In genomic region chr15:52360229-52361203, GRCh38 we compare ENCODE assay signal across 21 cellular contexts.
DNase-seq lines count a peak whose midpoint lies in the region; ATAC-seq and TF ChIP-seq lines count a peak whose summit lies in the region.
"Had no signal": no experiment of that assay in that cellular context is flagged by ENCODE, and none has a peak within 500 bp of the region (broad histone marks: within the 10 kb centered on the region; RNA-seq: fewer than 3 reads in every experiment).

No MANE protein-coding gene starts in this region.

- CTCF ChIA-PET in MCF 10A (lab: Yijun Ruan, JAX) = interaction anchor here (0.6 kb wide), 1 partner anchor 513 kb away, joined by 4 read pairs; no protein-coding TSS in a partner anchor
- CTCF ChIA-PET in activated CD4-positive, alpha-beta memory T cell treated with anti-CD3 and anti-CD28 coated beads for 36 hours (lab: Charles Lee) = no interaction called here

- H3K9me3 Mint-ChIP-seq in MCF 10A (ENCODE audit: unreplicated experiment) (no peaks in the 10 kb centered on the region), neural crest cell (no peaks in the 10 kb centered on the region)
- no peaks in the 10 kb centered on the region for H3K9me3 Mint-ChIP-seq in central memory CD8-positive, alpha-beta T cell
- H3K9me3 Mint-ChIP-seq in activated CD4-positive, alpha-beta memory T cell treated with anti-CD3 and anti-CD28 coated beads for 36 hours = no peaks in the 10 kb centered on the region
- H3K9me3 Mint-ChIP-seq: activated CD8-positive, alpha-beta T cell treated with anti-CD3 and anti-CD28 coated beads for 36 hours; activated naive CD4-positive, alpha-beta T cell treated with anti-CD3 and anti-CD28 coated beads, Interleukin-2, amount 50 U/mL, for 24 hours; nephron progenitor cell had no signal

- H3K4me1 Mint-ChIP-seq in MCF 10A (ENCODE audit: insufficient read depth, unreplicated experiment) (no peaks in the 10 kb centered on the region), neural crest cell (peaks cover 9% of the 10 kb centered on the region)
- peaks cover 10% of the 10 kb centered on the region for H3K4me1 Mint-ChIP-seq in central memory CD8-positive, alpha-beta T cell
- no peaks in the 10 kb centered on the region for H3K4me1 Mint-ChIP-seq in activated CD4-positive, alpha-beta memory T cell treated with anti-CD3 and anti-CD28 coated beads for 36 hours (ENCODE audit: low read depth)
- H3K4me1 Mint-ChIP-seq: activated naive CD4-positive, alpha-beta T cell treated with anti-CD3 and anti-CD28 coated beads, Interleukin-2, amount 50 U/mL, for 24 hours; nephron progenitor cell had no signal

- BruUV-seq in MCF 10A (replicated peaks; lab: Mats Ljungman, UMichigan) = no TSS peak

- TF ChIP-seq POLR2A in breast epithelium (IDR thresholded peaks at IDR 0.05) = no peak

- intact Hi-C loops in breast epithelium (cut with DNase I; ENCODE audit: low total_unique reads) = no loop called here
- intact Hi-C loops in MCF 10A (cut with micrococcal nuclease) = no loop called here
- intact Hi-C loops in activated CD4-positive, alpha-beta memory T cell treated with anti-CD3 and anti-CD28 coated beads for 36 hours (cut with micrococcal nuclease) = no loop called here

- no peaks in the 10 kb centered on the region for H3K4me1 ChIP-seq in breast epithelium
- H3K4me1 ChIP-seq: BLaER1, SJSA1, tibial artery had no signal

- no peaks in the 10 kb centered on the region for H3K36me3 ChIP-seq in breast epithelium

- peaks cover 29% of the 10 kb centered on the region for H3K36me3 Mint-ChIP-seq in MCF 10A (ENCODE audit: insufficient read depth, unreplicated experiment)
- peaks cover 29% of the 10 kb centered on the region for H3K36me3 Mint-ChIP-seq in central memory CD8-positive, alpha-beta T cell (ENCODE audit: insufficient read depth)
- peaks cover 19% of the 10 kb centered on the region for H3K36me3 Mint-ChIP-seq in neural crest cell (ENCODE audit: low read depth)
- peaks cover 16% of the 10 kb centered on the region for H3K36me3 Mint-ChIP-seq in activated CD4-positive, alpha-beta memory T cell treated with anti-CD3 and anti-CD28 coated beads for 36 hours

- ATAC-seq in central memory CD8-positive, alpha-beta T cell (replicated peaks; ENCODE audit: extremely low read depth, poor library complexity, severe bottlenecking) = no peak
- ATAC-seq in HG03108 (IDR thresholded peaks at IDR 0.05; ENCODE audit: unreplicated experiment) = no peak
- ATAC-seq in HG02884 (IDR thresholded peaks at IDR 0.05; ENCODE audit: unreplicated experiment) = no peak
- ATAC-seq: activated CD8-positive, alpha-beta T cell treated with anti-CD3 and anti-CD28 coated beads for 36 hours had no signal

- POLR2A ChIA-PET in MCF 10A (lab: Yijun Ruan, JAX) = interaction anchor here (0.5 to 1.1 kb wide), 3 partner anchors 9 to 108 kb away, joined by 3 read pairs; no protein-coding TSS in a partner anchor
- POLR2A ChIA-PET in activated CD4-positive, alpha-beta memory T cell treated with anti-CD3 and anti-CD28 coated beads for 36 hours (lab: Charles Lee) = no interaction called here

- H3K4me3 Mint-ChIP-seq in MCF 10A (ENCODE audit: unreplicated experiment) (no peak overlapping the region), neural crest cell (no peak overlapping the region)
- no peak overlapping the region for H3K4me3 Mint-ChIP-seq in central memory CD8-positive, alpha-beta T cell
- H3K4me3 Mint-ChIP-seq in activated CD4-positive, alpha-beta memory T cell treated with anti-CD3 and anti-CD28 coated beads for 36 hours = no peak overlapping the region
- H3K4me3 Mint-ChIP-seq: activated CD8-positive, alpha-beta T cell treated with anti-CD3 and anti-CD28 coated beads for 36 hours; activated naive CD4-positive, alpha-beta T cell treated with anti-CD3 and anti-CD28 coated beads, Interleukin-2, amount 50 U/mL, for 24 hours; nephron progenitor cell had no signal

- no peak overlapping the region for H3K4me3 ChIP-seq in breast epithelium
- H3K4me3 ChIP-seq: BLaER1, coronary artery, SJSA1, tibial artery had no signal

- H3K27me3 ChIP-seq in breast epithelium = no peaks in the 10 kb centered on the region
- H3K27me3 ChIP-seq: BLaER1, SJSA1, tibial artery had no signal

- in situ Hi-C loops in KBM-7 (cut with MboI; ENCODE audit: low pct_unique_long_range_greater_than_20kb, low sequenced_read_pairs) = no loop called here

- H3K27ac ChIP-seq in breast epithelium = peak overlapping the region; percentile 26 to 56
- H3K27ac ChIP-seq: BLaER1, SJSA1, tibial artery had no signal

- DNase-seq in breast epithelium (ENCODE audit: low spot score in 2 of 2) (no peak), MCF 10A (ENCODE audit: unreplicated experiment) (no peak), neural crest cell (ENCODE audit: low read depth, low spot score) (no peak), KBM-7 (no peak)
- DNase-seq in central memory CD8-positive, alpha-beta T cell (ENCODE audit: low spot score in 2 of 2) = no peak
- DNase-seq in activated CD4-positive, alpha-beta memory T cell treated with anti-CD3 and anti-CD28 coated beads for 36 hours = no peak
- DNase-seq: activated CD4-positive, CD25-positive, alpha-beta regulatory T cell; activated CD8-positive, alpha-beta T cell treated with anti-CD3 and anti-CD28 coated beads for 36 hours; activated T-cell treated with anti-CD3 and anti-CD28 coated beads, Interleukin-2, amount 50 U/mL, for 48 hours; MM.1S; NCI-H146; NCI-H82; nephron progenitor cell; stimulated activated CD4-positive, alpha-beta T cell treated with anti-CD3 and anti-CD28 coated beads, Interleukin-12 subunit alpha, Interleukin-12 subunit beta, amount 100 ng/mL, for 4 hours; tibial artery had no signal

- no peaks in the 10 kb centered on the region for H3K9me3 ChIP-seq in breast epithelium
- H3K9me3 ChIP-seq: BLaER1, SJSA1, tibial artery had no signal

- no peak for TF ChIP-seq CTCF in breast epithelium (IDR thresholded peaks at IDR 0.05)
- no peak for TF ChIP-seq CTCF in MCF 10A (IDR thresholded peaks at IDR 0.05; ENCODE audit: unreplicated experiment)
- TF ChIP-seq CTCF in neural crest cell (conservative IDR thresholded peaks at IDR 0.05) = no peak

- H3K27ac Mint-ChIP-seq in MCF 10A (ENCODE audit: low read depth, unreplicated experiment) (no peak overlapping the region), neural crest cell (ENCODE audit: unreplicated experiment) (peak overlapping the region; percentile 37)
- H3K27ac Mint-ChIP-seq in central memory CD8-positive, alpha-beta T cell (ENCODE audit: low read depth) = peak overlapping the region; percentile 54
- H3K27ac Mint-ChIP-seq in activated CD4-positive, alpha-beta memory T cell treated with anti-CD3 and anti-CD28 coated beads for 36 hours = no peak overlapping the region
- H3K27ac Mint-ChIP-seq: activated CD8-positive, alpha-beta T cell treated with anti-CD3 and anti-CD28 coated beads for 36 hours; activated naive CD4-positive, alpha-beta T cell treated with anti-CD3 and anti-CD28 coated beads, Interleukin-2, amount 50 U/mL, for 24 hours; nephron progenitor cell had no signal

- H3K27me3 Mint-ChIP-seq in MCF 10A (ENCODE audit: insufficient read depth, unreplicated experiment) (no peaks in the 10 kb centered on the region), neural crest cell (ENCODE audit: low read depth) (no peaks in the 10 kb centered on the region)
- no peaks in the 10 kb centered on the region for H3K27me3 Mint-ChIP-seq in central memory CD8-positive, alpha-beta T cell
- no peaks in the 10 kb centered on the region for H3K27me3 Mint-ChIP-seq in activated CD4-positive, alpha-beta memory T cell treated with anti-CD3 and anti-CD28 coated beads for 36 hours
- H3K27me3 Mint-ChIP-seq: activated CD8-positive, alpha-beta T cell treated with anti-CD3 and anti-CD28 coated beads for 36 hours; activated naive CD4-positive, alpha-beta T cell treated with anti-CD3 and anti-CD28 coated beads, Interleukin-2, amount 50 U/mL, for 24 hours had no signal

Comparison
In these comparisons a context has a peak if more than half of its experiments do, and no peak if none do; other contexts are left out.
1. H3K27ac Mint-ChIP-seq: peak in central memory CD8-positive, alpha-beta T cell (single experiment) and neural crest cell (single experiment); none in MCF 10A (single experiment) and activated CD4-positive, alpha-beta memory T cell treated with anti-CD3 and anti-CD28 coated beads for 36 hours (single experiment).